Comparison of ENCODE assay signal across 17 cellular contexts in genomic region chr10:49612513-49613159, GRCh38. TPM values are rescaled to one million over a fixed set of nuclear protein-coding genes. Genes with fewer than 3 reads are reported as not detected.
A peak's percentile ranks its signal among the peaks of the same experiment; 100 is the strongest.
DNase-seq lines count a peak whose midpoint lies in the region; ATAC-seq and TF ChIP-seq lines count a peak whose summit lies in the region.
"Had no signal": no experiment of that assay in that cellular context is flagged by ENCODE, and none has a peak within 500 bp of the region (broad histone marks: within the 10 kb centered on the region; RNA-seq: fewer than 3 reads in every experiment).

No MANE protein-coding gene starts in this region.

- in situ Hi-C loops in HAP-1 (cut with MboI; ENCODE audit: low sequenced_read_pairs), result no loop called here

- H3K4me3 ChIP-seq in HAP-1, result no peak overlapping the region
- no peak overlapping the region for H3K4me3 ChIP-seq in SJCRH30
- H3K4me3 ChIP-seq: GM12878, smooth muscle cell had no signal

- peaks cover 40% of the 10 kb centered on the region for H3K4me1 Mint-ChIP-seq in WTC11

- no peak overlapping the region for H3K27ac ChIP-seq in SJCRH30
- H3K27ac ChIP-seq: breast epithelium had no signal

- no peaks in the 10 kb centered on the region for H3K36me3 ChIP-seq in HAP-1 (replicated peaks)
- no peaks in the 10 kb centered on the region for H3K36me3 ChIP-seq in SJCRH30
- H3K36me3 ChIP-seq: breast epithelium had no signal

- TF ChIP-seq CTCF in WTC11 (IDR thresholded peaks at IDR 0.05) (no peak), omental fat pad (IDR thresholded peaks at IDR 0.05) (no peak)

- no peak overlapping the region for H3K27ac Mint-ChIP-seq in WTC11
- H3K27ac Mint-ChIP-seq: immature natural killer cell had no signal

- CTCF ChIA-PET in WTC11 (lab: Charles Lee), result interaction anchor here (0.6 to 1.7 kb wide), 4 partner anchors 19 to 155 kb away, joined by 3 to 10 read pairs (median 4); no protein-coding TSS in a partner anchor

- H3K9me3 ChIP-seq in HAP-1, result no peaks in the 10 kb centered on the region
- no peaks in the 10 kb centered on the region for H3K9me3 ChIP-seq in SJCRH30 (replicated peaks)
- H3K9me3 ChIP-seq: breast epithelium had no signal

- H3K36me3 Mint-ChIP-seq in WTC11, result peaks cover 6% of the 10 kb centered on the region; the same call in 1 of the 2 replicates
- H3K36me3 Mint-ChIP-seq: CD8-positive, alpha-beta memory T cell had no signal

- H3K27me3 Mint-ChIP-seq in WTC11 (ENCODE audit: low read depth), result peaks cover 98% of the 10 kb centered on the region

- no peaks in the 10 kb centered on the region for H3K9me3 Mint-ChIP-seq in WTC11

- peak; percentile 68 for ATAC-seq in WTC11
- peak; percentile 24 for ATAC-seq in left lobe of liver
- ATAC-seq in omental fat pad (ENCODE audit: low FRiP score), result no peak
- ATAC-seq: GM12878 had no signal

- H3K4me3 Mint-ChIP-seq in WTC11, result peak overlapping the region; percentile 58

- H3K27me3 ChIP-seq in HAP-1 (ENCODE audit: low read depth) (peaks cover 60% of the 10 kb centered on the region), SJCRH30 (no peaks in the 10 kb centered on the region)

- H3K4me1 ChIP-seq in HAP-1, result no peaks in the 10 kb centered on the region
- no peaks in the 10 kb centered on the region for H3K4me1 ChIP-seq in SJCRH30

- DNase-seq in COLO668 (lab: John Stamatoyannopoulos, UW; ENCODE audit: unreplicated experiment) (peak; percentile 4), HAP-1 (ENCODE audit: low spot score in 2 of 2) (peak; percentile 19 to 67), WTC11 (ENCODE audit: low spot score) (peak; percentile 84), left lobe of liver (ENCODE audit: low spot score) (no peak), NCI-H128 (lab: John Stamatoyannopoulos, UW; ENCODE audit: unreplicated experiment) (no peak), SJCRH30 (no peak), NOMO-1 treated with DMSO at 0.1 percent for 48 hours (lab: John Stamatoyannopoulos, UW; ENCODE audit: unreplicated experiment) (no peak), omental fat pad (ENCODE audit: low spot score) (no peak)
- DNase-seq: activated T-cell treated with anti-CD3 and anti-CD28 coated beads, Interleukin-2, amount 50 U/mL, for 1 hour; CD8-positive, alpha-beta memory T cell; immature natural killer cell; MM.1S; T-helper 9 cell had no signal

- POLR2A ChIA-PET in WTC11 (lab: Charles Lee), result no interaction called here

TF ChIP-seq in WTC11, 78 proteins besides CTCF, POLR2A, EP300 and RAD21:
- no peak for TF ChIP-seq EMX1 (CRISPR knock-in tag; IDR thresholded peaks at IDR 0.05)
- no peak for TF ChIP-seq MAX (CRISPR knock-in tag; IDR thresholded peaks at IDR 0.05)
- no peak for TF ChIP-seq ELF4 (CRISPR knock-in tag; IDR thresholded peaks at IDR 0.05; ENCODE audit: low read depth)
- no peak for TF ChIP-seq ZNF396 (CRISPR knock-in tag; IDR thresholded peaks at IDR 0.05; ENCODE audit: borderline replicate concordance)
- TF ChIP-seq, protein P1, sequence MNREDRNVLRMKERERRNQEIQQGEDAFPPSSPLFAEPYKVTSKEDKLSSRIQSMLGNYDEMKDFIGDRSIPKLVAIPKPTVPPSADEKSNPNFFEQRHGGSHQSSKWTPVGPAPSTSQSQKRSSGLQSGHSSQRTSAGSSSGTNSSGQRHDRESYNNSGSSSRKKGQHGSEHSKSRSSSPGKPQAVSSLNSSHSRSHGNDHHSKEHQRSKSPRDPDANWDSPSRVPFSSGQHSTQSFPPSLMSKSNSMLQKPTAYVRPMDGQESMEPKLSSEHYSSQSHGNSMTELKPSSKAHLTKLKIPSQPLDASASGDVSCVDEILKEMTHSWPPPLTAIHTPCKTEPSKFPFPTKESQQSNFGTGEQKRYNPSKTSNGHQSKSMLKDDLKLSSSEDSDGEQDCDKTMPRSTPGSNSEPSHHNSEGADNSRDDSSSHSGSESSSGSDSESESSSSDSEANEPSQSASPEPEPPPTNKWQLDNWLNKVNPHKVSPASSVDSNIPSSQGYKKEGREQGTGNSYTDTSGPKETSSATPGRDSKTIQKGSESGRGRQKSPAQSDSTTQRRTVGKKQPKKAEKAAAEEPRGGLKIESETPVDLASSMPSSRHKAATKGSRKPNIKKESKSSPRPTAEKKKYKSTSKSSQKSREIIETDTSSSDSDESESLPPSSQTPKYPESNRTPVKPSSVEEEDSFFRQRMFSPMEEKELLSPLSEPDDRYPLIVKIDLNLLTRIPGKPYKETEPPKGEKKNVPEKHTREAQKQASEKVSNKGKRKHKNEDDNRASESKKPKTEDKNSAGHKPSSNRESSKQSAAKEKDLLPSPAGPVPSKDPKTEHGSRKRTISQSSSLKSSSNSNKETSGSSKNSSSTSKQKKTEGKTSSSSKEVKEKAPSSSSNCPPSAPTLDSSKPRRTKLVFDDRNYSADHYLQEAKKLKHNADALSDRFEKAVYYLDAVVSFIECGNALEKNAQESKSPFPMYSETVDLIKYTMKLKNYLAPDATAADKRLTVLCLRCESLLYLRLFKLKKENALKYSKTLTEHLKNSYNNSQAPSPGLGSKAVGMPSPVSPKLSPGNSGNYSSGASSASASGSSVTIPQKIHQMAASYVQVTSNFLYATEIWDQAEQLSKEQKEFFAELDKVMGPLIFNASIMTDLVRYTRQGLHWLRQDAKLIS (CRISPR knock-in tag; IDR thresholded peaks at IDR 0.05; ENCODE audit: borderline replicate concordance), result no peak
- 0 out of 2 replicates have a peak, but pooled peaks have one; percentile 26 for TF ChIP-seq SP1 (CRISPR knock-in tag; conservative IDR thresholded peaks at IDR 0.05)
- no peak for TF ChIP-seq ZNF532 (CRISPR knock-in tag; IDR thresholded peaks at IDR 0.05; ENCODE audit: borderline replicate concordance)
- TF ChIP-seq IRF1 (CRISPR knock-in tag; IDR thresholded peaks at IDR 0.05), result no peak
TF ChIP-seq in WTC11: peak in this region for 1.

RNA-seq across cellular contexts. Expression of gene CHAT, which starts 1.2 kb away (rescaled TPM):
- total RNA-seq in WTC11 (2021) (not detected in 3 replicates), left lobe of liver (not detected), omental fat pad (not detected)
- total RNA-seq in SJCRH30 (2014; rRNA removed; shearing (Covaris generic)), result not detected in 2 replicates
- total RNA-seq: breast epithelium; CD8-positive, alpha-beta memory T cell; GM12878; myocyte; smooth muscle cell had no signal

RNA-seq across cellular contexts. Expression of gene SLC18A3, which starts 2.5 kb away (rescaled TPM):
- 0.07 to 0.13 TPM (median 0.09 TPM) in 3 replicates for total RNA-seq in WTC11 (2021)
- not detected for total RNA-seq in left lobe of liver
- total RNA-seq in SJCRH30 (2014; rRNA removed; shearing (Covaris generic)), result not detected in 2 replicates
- total RNA-seq in omental fat pad, result not detected
- total RNA-seq: breast epithelium; CD8-positive, alpha-beta memory T cell; GM12878; myocyte; smooth muscle cell had no signal

Comparison
In these comparisons a context has a peak if more than half of its experiments do, and no peak if none do; other contexts are left out.
1. DNase-seq: peak in COLO668 (single experiment), HAP-1 (2 of 2) and WTC11 (single experiment); none in left lobe of liver (single experiment), NCI-H128 (single experiment), SJCRH30 (0 of 2), NOMO-1 treated with DMSO at 0.1 percent for 48 hours (single experiment) and omental fat pad (single experiment).